Comparison of ENCODE assay signal across 17 cellular contexts in the genomic region with DNA sequence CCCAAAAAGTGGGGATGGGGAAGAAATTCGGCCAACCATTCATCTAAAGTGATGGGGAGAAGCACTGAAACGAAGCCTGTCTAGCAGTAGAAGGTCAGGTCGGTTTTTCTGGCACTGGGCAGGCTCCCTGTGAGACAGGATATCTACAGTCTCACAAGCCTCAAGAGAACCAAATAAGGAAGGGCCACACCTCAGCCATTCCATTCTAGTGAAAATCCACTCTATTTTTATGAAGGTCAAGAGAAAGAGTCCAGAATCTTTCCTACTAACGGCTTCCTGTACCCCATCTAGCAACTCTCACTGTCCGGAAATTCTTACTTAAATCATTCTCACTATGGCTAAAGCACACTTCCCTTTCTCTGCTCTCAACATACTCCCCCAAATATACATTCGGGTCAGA.
DNase-seq lines count a peak whose midpoint lies in the region; ATAC-seq and TF ChIP-seq lines count a peak whose summit lies in the region.
"Had no signal": no experiment of that assay in that cellular context is flagged by ENCODE, and none has a peak within 500 bp of the region (broad histone marks: within the 10 kb centered on the region; RNA-seq: fewer than 3 reads in every experiment).

No MANE protein-coding gene starts in this region.

- 19 to 70% (median 29%) methylated on average over 6 of the region's 6 CpGs for WGBS in adipose tissue, 3 donors
- WGBS in heart left ventricle, 4 donors = 47 to 57% (median 54%) methylated on average over 6 of the region's 6 CpGs
- WGBS in sigmoid colon, 2 donors = 43 to 75% methylated on average over 6 of the region's 6 CpGs

- H3K27ac ChIP-seq in DOHH2 (ENCODE audit: low read depth, low read length) = 0 out of 2 replicates have a peak overlapping the region, but pooled peaks have one; percentile 14
- H3K27ac ChIP-seq in adipose tissue (ENCODE audit: low read depth, low read length) = peak overlapping the region; percentile 8
- peak overlapping the region in 11 of 12 donors; percentile 30 to 77 (median 68) for H3K27ac ChIP-seq in heart left ventricle
- peak overlapping the region in 3 of 4 donors; percentile 27 to 58 (median 52) for H3K27ac ChIP-seq in sigmoid colon

- POLR2A ChIA-PET in T-cell (lab: Charles Lee) = no interaction called here

- peaks cover 0 to 2% of the 10 kb centered on the region in 2 donors for H3K27me3 Mint-ChIP-seq in T-cell
- peaks cover 11% of the 10 kb centered on the region for H3K27me3 Mint-ChIP-seq in activated naive CD8-positive, alpha-beta T cell treated with anti-CD3 and anti-CD28 coated beads for 36 hours

- H3K4me1 ChIP-seq in DOHH2 (ENCODE audit: control insufficient read depth, low read length) (peaks cover 23% of the 10 kb centered on the region), heart left ventricle (peaks cover 3 to 45% (median 17%) of the 10 kb centered on the region in 12 donors), sigmoid colon (peaks cover 0 to 5% (median 2%) of the 10 kb centered on the region in 4 donors)

- CTCF ChIA-PET in T-cell (lab: Charles Lee) = no interaction called here

- H3K9me3 Mint-ChIP-seq in T-cell = no peaks in the 10 kb centered on the region
- H3K9me3 Mint-ChIP-seq in activated naive CD8-positive, alpha-beta T cell treated with anti-CD3 and anti-CD28 coated beads for 36 hours = no peaks in the 10 kb centered on the region

- peak overlapping the region; percentile 38 for H3K4me2 ChIP-seq in DOHH2 (ENCODE audit: low read length)

- H3K36me3 ChIP-seq in DOHH2 (ENCODE audit: control insufficient read depth, low read length) (no peaks in the 10 kb centered on the region), heart left ventricle (peaks cover 0 to 9% (median 0%) of the 10 kb centered on the region in 9 donors), sigmoid colon (no peaks in the 10 kb centered on the region)

- no peak overlapping the region for H3K4me3 Mint-ChIP-seq in T-cell
- H3K4me3 Mint-ChIP-seq in activated naive CD8-positive, alpha-beta T cell treated with anti-CD3 and anti-CD28 coated beads for 36 hours = no peak overlapping the region

- TF ChIP-seq EP300 in sigmoid colon (IDR thresholded peaks at IDR 0.05) = no peak

- TF ChIP-seq POLR2A in heart left ventricle (IDR thresholded peaks at IDR 0.05) (no peak), sigmoid colon (IDR thresholded peaks at IDR 0.05) (no peak)

- H3K4me3 ChIP-seq in DOHH2 (ENCODE audit: low read length) = no peak overlapping the region
- H3K4me3 ChIP-seq in heart left ventricle = no peak overlapping the region
- no peak overlapping the region for H3K4me3 ChIP-seq in sigmoid colon

- intact Hi-C loops in heart left ventricle (cut with DNase I) (no loop called here), sigmoid colon (cut with DNase I) (no loop called here)

- H3K27me3 ChIP-seq in DOHH2 (ENCODE audit: control insufficient read depth, low read length) = 0 out of 2 replicates have a peak, but pooled peaks cover 3% of the 10 kb centered on the region
- no peaks in the 10 kb centered on the region for H3K27me3 ChIP-seq in heart left ventricle
- no peaks in the 10 kb centered on the region for H3K27me3 ChIP-seq in sigmoid colon

- no peaks in the 10 kb centered on the region for H3K9me2 ChIP-seq in DOHH2 (replicated peaks; ENCODE audit: control insufficient read depth, low read length)

- peak; percentile 71 to 91 (median 78) for ATAC-seq in heart left ventricle
- ATAC-seq in T-cell (replicated peaks in 1 of 4) = no peak
- no peak for ATAC-seq in HG02885 (IDR thresholded peaks at IDR 0.05; ENCODE audit: poor library complexity, unreplicated experiment)

- H3K36me3 Mint-ChIP-seq in T-cell = no peaks in the 10 kb centered on the region
- H3K36me3 Mint-ChIP-seq in activated naive CD8-positive, alpha-beta T cell treated with anti-CD3 and anti-CD28 coated beads for 36 hours = no peaks in the 10 kb centered on the region

- no peak overlapping the region for H3K27ac Mint-ChIP-seq in T-cell
- no peak overlapping the region for H3K27ac Mint-ChIP-seq in activated naive CD8-positive, alpha-beta T cell treated with anti-CD3 and anti-CD28 coated beads for 36 hours

- no peaks in the 10 kb centered on the region for H3K9me3 ChIP-seq in DOHH2 (ENCODE audit: control insufficient read depth, insufficient read depth, low read length)
- no peaks in the 10 kb centered on the region for H3K9me3 ChIP-seq in heart left ventricle
- no peaks in the 10 kb centered on the region for H3K9me3 ChIP-seq in sigmoid colon

- H3K79me2 ChIP-seq in DOHH2 (ENCODE audit: control insufficient read depth, low read length) = no peaks in the 10 kb centered on the region

- peak in 3 of 5 donors; percentile 49 to 66 (median 52) for DNase-seq in heart left ventricle
- DNase-seq in sigmoid colon = no peak
- DNase-seq in T-cell = no peak
- no peak for DNase-seq in activated naive CD8-positive, alpha-beta T cell treated with anti-CD3 and anti-CD28 coated beads for 36 hours
- DNase-seq in NK-92 (lab: John Stamatoyannopoulos, UW; ENCODE audit: unreplicated experiment) = no peak
- DNase-seq: activated CD8-positive, alpha-beta memory T cell treated with anti-CD3 and anti-CD28 coated beads for 24 hours; activated effector memory CD4-positive, alpha-beta T cell treated with anti-CD3 and anti-CD28 coated beads, Interleukin-2, amount 50 U/mL, for 16 hours; DND-41; hypothalamus; Karpas-422; mesendoderm; NCI-H2081; NCI-H774; SIG-M5 had no signal

- H3K4me1 Mint-ChIP-seq in T-cell = peaks cover 2 to 6% (median 5%) of the 10 kb centered on the region in 3 donors
- H3K4me1 Mint-ChIP-seq in activated naive CD8-positive, alpha-beta T cell treated with anti-CD3 and anti-CD28 coated beads for 36 hours = peaks cover 5% of the 10 kb centered on the region

- H3F3A ChIP-seq in DOHH2 (ENCODE audit: control insufficient read depth, insufficient read depth) = no peaks in the 10 kb centered on the region

- no peaks in the 10 kb centered on the region for H4K20me1 ChIP-seq in DOHH2 (ENCODE audit: control insufficient read depth, insufficient read depth, low read depth, low read length)

- TF ChIP-seq CTCF in DOHH2 (IDR thresholded peaks at IDR 0.05; ENCODE audit: low read depth, low read length, poor library complexity, severe bottlenecking) (no peak), heart left ventricle (IDR thresholded peaks at IDR 0.05) (no peak), sigmoid colon (IDR thresholded peaks at IDR 0.05) (no peak)

Comparison
In these comparisons a context has a peak if more than half of its experiments do, and no peak if none do; other contexts are left out.
1. H3K27ac ChIP-seq: peak in every context shown above with its lines; median percentile 68 in heart left ventricle; 52 in sigmoid colon; 14 in DOHH2; 8 in adipose tissue.
2. ATAC-seq: peak in heart left ventricle (4 of 4); none in T-cell (0 of 4) and HG02885 (single experiment).
3. DNase-seq: peak in heart left ventricle (3 of 5); none in sigmoid colon (single experiment), T-cell (0 of 34), activated naive CD8-positive, alpha-beta T cell treated with anti-CD3 and anti-CD28 coated beads for 36 hours (single experiment) and NK-92 (single experiment).